1 cellular context compared by ENCODE assay signal in the genomic region with DNA sequence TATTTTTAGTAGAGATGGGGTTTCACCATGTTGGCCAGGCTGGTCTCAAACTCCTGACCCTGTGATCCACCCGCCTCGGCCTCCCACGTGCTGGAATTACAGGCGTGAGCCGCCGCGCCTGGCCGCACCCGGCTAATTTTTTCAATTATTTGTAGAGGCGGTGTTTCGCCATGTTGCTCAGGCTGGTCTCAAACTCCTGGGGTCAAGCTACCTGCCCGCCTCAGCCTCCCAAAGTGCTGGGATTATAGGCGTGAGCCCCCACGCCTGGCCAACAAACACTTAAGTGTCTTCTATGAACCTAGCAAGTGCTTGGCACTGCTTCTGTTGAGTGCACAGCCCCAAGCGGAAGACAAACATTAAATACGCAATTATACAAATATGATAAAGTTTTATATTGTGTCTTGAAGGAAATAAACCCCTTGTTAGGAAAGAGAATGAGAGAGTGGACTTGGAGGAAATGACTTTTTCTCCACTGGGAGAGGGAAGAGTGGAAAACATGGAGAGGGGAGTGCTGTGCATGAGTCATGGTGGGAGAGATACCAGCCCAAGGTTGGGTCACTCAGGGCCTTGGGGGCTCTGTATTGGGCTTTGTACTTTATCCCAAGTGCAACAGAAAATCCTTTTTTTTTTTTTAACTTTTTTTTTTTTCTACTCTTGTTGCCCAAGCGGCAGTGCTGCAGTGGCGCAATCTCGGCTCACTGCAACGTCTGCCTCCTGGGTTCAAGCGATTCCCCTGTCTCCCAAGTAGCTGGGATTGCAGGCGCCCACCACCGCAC.
A peak's percentile ranks its signal among the peaks of the same experiment; 100 is the strongest.
TF ChIP-seq lines count a peak whose summit lies in the region.

No MANE protein-coding gene starts in this region.

TF ChIP-seq in HepG2, 621 proteins besides CTCF, POLR2A, EP300 and RAD21 (continued from another document and continues in another):
- TF ChIP-seq, protein P1, sequence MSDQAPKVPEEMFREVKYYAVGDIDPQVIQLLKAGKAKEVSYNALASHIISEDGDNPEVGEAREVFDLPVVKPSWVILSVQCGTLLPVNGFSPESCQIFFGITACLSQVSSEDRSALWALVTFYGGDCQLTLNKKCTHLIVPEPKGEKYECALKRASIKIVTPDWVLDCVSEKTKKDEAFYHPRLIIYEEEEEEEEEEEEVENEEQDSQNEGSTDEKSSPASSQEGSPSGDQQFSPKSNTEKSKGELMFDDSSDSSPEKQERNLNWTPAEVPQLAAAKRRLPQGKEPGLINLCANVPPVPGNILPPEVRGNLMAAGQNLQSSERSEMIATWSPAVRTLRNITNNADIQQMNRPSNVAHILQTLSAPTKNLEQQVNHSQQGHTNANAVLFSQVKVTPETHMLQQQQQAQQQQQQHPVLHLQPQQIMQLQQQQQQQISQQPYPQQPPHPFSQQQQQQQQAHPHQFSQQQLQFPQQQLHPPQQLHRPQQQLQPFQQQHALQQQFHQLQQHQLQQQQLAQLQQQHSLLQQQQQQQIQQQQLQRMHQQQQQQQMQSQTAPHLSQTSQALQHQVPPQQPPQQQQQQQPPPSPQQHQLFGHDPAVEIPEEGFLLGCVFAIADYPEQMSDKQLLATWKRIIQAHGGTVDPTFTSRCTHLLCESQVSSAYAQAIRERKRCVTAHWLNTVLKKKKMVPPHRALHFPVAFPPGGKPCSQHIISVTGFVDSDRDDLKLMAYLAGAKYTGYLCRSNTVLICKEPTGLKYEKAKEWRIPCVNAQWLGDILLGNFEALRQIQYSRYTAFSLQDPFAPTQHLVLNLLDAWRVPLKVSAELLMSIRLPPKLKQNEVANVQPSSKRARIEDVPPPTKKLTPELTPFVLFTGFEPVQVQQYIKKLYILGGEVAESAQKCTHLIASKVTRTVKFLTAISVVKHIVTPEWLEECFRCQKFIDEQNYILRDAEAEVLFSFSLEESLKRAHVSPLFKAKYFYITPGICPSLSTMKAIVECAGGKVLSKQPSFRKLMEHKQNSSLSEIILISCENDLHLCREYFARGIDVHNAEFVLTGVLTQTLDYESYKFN (CRISPR knock-in tag; conservative IDR thresholded peaks at IDR 0.05): 0 out of 2 replicates have a peak, but pooled peaks have one; percentile 25
- TF ChIP-seq, protein P2, sequence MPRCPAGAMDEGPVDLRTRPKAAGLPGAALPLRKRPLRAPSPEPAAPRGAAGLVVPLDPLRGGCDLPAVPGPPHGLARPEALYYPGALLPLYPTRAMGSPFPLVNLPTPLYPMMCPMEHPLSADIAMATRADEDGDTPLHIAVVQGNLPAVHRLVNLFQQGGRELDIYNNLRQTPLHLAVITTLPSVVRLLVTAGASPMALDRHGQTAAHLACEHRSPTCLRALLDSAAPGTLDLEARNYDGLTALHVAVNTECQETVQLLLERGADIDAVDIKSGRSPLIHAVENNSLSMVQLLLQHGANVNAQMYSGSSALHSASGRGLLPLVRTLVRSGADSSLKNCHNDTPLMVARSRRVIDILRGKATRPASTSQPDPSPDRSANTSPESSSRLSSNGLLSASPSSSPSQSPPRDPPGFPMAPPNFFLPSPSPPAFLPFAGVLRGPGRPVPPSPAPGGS (CRISPR knock-in tag; IDR thresholded peaks at IDR 0.05): 0 out of 2 replicates have a peak, but pooled peaks have one; percentile 42
- TF ChIP-seq ZNF546 (CRISPR knock-in tag; conservative IDR thresholded peaks at IDR 0.05): 0 out of 2 replicates have a peak, but pooled peaks have one; percentile 24
- TF ChIP-seq MBNL3 (CRISPR knock-in tag; conservative IDR thresholded peaks at IDR 0.05): no peak
- peak; percentile 51; the same call in 1 of the 2 replicates for TF ChIP-seq SNAI1 (CRISPR knock-in tag; IDR thresholded peaks at IDR 0.05; ENCODE audit: borderline replicate concordance)
- TF ChIP-seq, protein P3, sequence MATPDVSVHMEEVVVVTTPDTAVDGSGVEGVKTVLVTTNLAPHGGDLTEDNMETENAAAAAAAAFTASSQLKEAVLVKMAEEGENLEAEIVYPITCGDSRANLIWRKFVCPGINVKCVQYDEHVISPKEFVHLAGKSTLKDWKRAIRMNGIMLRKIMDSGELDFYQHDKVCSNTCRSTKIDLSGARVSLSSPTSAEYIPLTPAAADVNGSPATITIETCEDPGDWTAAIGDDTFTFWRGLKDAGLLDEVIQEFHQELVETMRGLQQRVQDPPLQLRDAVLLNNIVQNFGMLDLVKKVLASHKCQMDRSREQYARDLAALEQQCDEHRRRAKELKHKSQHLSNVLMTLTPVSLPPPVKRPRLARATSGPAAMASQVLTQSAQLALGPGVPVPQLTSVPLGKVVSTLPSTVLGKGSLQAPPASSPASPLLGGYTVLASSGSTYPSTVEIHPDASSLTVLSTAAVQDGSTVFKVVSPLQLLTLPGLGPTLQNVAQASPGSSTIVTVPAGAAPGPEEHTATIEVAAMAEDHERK (CRISPR knock-in tag; IDR thresholded peaks at IDR 0.05; ENCODE audit: low read depth): no peak
- no peak for TF ChIP-seq AGO1 (IDR thresholded peaks at IDR 0.05; ENCODE audit: low read depth, low read length, poor library complexity, severe bottlenecking)
- peak; percentile 56; the same call in 1 of the 2 replicates for TF ChIP-seq PITX1 (CRISPR knock-in tag; IDR thresholded peaks at IDR 0.05)
- no peak for TF ChIP-seq ZNF235 (CRISPR knock-in tag; IDR thresholded peaks at IDR 0.05; ENCODE audit: borderline replicate concordance)
- no peak for TF ChIP-seq ZBTB46 (CRISPR knock-in tag; IDR thresholded peaks at IDR 0.05; ENCODE audit: borderline replicate concordance)
- no peak for TF ChIP-seq MAFG (CRISPR knock-in tag; IDR thresholded peaks at IDR 0.05)
- TF ChIP-seq NR3C1 (CRISPR knock-in tag; IDR thresholded peaks at IDR 0.05): no peak
- TF ChIP-seq HES4 (CRISPR knock-in tag; IDR thresholded peaks at IDR 0.05; ENCODE audit: borderline replicate concordance): 0 out of 2 replicates have a peak, but pooled peaks have one; percentile 61
- TF ChIP-seq NAIF1 (CRISPR knock-in tag; IDR thresholded peaks at IDR 0.05; ENCODE audit: borderline replicate concordance): no peak
- no peak for TF ChIP-seq MNT (IDR thresholded peaks at IDR 0.05)
- peak; percentile 67; the same call in 1 of the 2 replicates for TF ChIP-seq MXD1 (CRISPR knock-in tag; IDR thresholded peaks at IDR 0.05)
- TF ChIP-seq NONO (IDR thresholded peaks at IDR 0.05): no peak
- 0 out of 2 replicates have a peak, but pooled peaks have one; percentile 16 for TF ChIP-seq NONO (CRISPR knock-in tag; conservative IDR thresholded peaks at IDR 0.05)
- no peak for TF ChIP-seq SMYD3 (CRISPR knock-in tag; IDR thresholded peaks at IDR 0.05)
- 0 out of 2 replicates have a peak, but pooled peaks have one; percentile 47 for TF ChIP-seq KDM5B (CRISPR knock-in tag; IDR thresholded peaks at IDR 0.05; ENCODE audit: borderline replicate concordance)
- no peak for TF ChIP-seq ZNF598 (CRISPR knock-in tag; IDR thresholded peaks at IDR 0.05; ENCODE audit: borderline replicate concordance)
- no peak for TF ChIP-seq RBM22 (optimal IDR thresholded peaks at IDR 0.05; ENCODE audit: low read length)
- TF ChIP-seq ZNF331 (CRISPR knock-in tag; IDR thresholded peaks at IDR 0.05): no peak; the same call in 1 of the 2 replicates
- TF ChIP-seq SMAD9 (CRISPR knock-in tag; IDR thresholded peaks at IDR 0.05): no peak
- no peak for TF ChIP-seq NFYC (CRISPR knock-in tag; IDR thresholded peaks at IDR 0.05)
- TF ChIP-seq SMARCC2 (IDR thresholded peaks at IDR 0.05): no peak; the same call in 1 of the 2 replicates
- TF ChIP-seq, protein P4, sequence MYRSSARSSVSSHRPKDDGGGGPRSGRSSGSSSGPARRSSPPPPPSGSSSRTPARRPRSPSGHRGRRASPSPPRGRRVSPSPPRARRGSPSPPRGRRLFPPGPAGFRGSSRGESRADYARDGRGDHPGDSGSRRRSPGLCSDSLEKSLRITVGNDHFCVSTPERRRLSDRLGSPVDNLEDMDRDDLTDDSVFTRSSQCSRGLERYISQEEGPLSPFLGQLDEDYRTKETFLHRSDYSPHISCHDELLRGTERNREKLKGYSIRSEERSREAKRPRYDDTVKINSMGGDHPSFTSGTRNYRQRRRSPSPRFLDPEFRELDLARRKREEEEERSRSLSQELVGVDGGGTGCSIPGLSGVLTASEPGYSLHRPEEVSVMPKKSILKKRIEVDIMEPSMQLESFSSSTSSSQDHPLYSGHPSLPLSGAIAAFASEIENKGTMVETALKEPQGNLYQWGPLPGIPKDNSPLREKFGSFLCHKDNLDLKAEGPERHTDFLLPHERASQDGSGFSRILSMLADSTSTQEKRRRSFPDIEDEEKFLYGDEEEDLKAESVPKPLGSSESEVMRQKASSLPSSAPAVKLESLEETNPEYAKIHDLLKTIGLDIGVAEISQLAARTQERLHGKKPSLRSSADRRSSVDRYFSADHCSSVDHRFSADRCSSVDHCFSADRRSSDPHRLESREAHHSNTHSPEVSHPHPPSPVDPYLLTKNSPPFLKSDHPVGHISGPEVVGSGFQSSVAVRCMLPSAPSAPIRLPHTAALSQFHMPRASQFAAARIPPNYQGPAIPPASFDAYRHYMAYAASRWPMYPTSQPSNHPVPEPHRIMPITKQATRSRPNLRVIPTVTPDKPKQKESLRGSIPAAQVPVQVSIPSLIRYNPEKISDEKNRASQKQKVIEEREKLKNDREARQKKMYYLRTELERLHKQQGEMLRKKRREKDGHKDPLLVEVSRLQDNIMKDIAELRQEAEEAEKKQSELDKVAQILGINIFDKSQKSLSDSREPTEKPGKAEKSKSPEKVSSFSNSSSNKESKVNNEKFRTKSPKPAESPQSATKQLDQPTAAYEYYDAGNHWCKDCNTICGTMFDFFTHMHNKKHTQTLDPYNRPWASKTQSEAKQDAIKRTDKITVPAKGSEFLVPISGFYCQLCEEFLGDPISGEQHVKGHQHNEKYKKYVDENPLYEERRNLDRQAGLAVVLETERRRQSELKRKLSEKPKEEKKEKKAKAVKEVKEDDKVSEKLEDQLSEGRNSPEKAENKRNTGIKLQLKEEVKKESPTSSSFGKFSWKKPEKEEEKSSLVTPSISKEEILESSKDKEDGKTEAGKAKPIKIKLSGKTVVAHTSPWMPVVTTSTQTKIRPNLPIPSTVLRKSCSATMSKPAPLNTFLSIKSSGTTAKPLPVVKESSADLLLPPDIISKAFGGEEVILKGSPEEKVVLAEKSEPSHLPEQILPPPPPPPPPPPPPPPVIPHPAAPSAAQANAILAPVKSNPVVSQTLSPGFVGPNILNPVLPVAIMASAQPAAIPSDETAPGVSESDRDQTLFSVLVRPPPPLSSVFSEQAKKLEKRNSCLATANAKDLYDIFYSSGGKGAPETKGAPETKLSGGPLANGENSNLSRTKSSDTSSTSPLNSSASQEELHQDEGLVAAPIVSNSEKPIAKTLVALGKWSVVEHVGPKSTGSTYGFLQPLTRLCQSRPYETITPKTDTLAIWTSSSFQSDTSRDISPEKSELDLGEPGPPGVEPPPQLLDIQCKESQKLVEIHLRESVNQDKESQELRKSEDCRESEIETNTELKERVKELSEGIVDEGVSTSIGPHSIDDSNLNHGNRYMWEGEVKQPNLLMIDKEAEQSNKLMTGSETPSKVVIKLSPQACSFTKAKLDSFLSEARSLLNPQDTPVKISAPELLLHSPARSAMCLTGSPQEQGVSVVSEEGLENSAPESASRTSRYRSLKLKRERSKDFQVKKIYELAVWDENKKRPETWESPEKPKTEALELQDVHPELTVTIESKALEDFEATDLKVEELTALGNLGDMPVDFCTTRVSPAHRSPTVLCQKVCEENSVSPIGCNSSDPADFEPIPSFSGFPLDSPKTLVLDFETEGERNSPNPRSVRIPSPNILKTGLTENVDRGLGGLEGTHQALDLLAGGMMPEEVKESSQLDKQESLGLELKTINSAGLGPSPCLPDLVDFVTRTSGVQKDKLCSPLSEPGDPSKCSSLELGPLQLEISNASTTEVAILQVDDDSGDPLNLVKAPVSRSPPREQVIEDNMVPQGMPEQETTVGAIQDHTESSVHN (CRISPR knock-in tag; IDR thresholded peaks at IDR 0.05): no peak
- TF ChIP-seq ZFP90 (CRISPR knock-in tag; IDR thresholded peaks at IDR 0.05; ENCODE audit: borderline replicate concordance): no peak
- TF ChIP-seq ESRRA (CRISPR knock-in tag; IDR thresholded peaks at IDR 0.05; ENCODE audit: low read depth): no peak
- no peak for TF ChIP-seq REXO4 (CRISPR knock-in tag; IDR thresholded peaks at IDR 0.05; ENCODE audit: borderline replicate concordance)
- TF ChIP-seq FOXO4 (CRISPR knock-in tag; conservative IDR thresholded peaks at IDR 0.05): 0 out of 2 replicates have a peak, but pooled peaks have one; percentile 72
- no peak for TF ChIP-seq SP140L (CRISPR knock-in tag; IDR thresholded peaks at IDR 0.05; ENCODE audit: borderline replicate concordance)
- TF ChIP-seq PCBP1 (IDR thresholded peaks at IDR 0.05; ENCODE audit: borderline replicate concordance, low read depth, low read length): no peak
- TF ChIP-seq FOSL1 (CRISPR knock-in tag; IDR thresholded peaks at IDR 0.05; ENCODE audit: borderline replicate concordance): peak; percentile 64
- 0 out of 2 replicates have a peak, but pooled peaks have one; percentile 2 for TF ChIP-seq ZNF777 (CRISPR knock-in tag; IDR thresholded peaks at IDR 0.05)
- TF ChIP-seq CCDC6 (CRISPR knock-in tag; IDR thresholded peaks at IDR 0.05): no peak
